In genomic region chr13:28754698-28755545, GRCh38 we compare ENCODE assay signal across 8 cellular contexts. TPM values are rescaled to one million over a fixed set of nuclear protein-coding genes. Genes with fewer than 3 reads are reported as not detected.
DNase-seq lines count a peak whose midpoint lies in the region; ATAC-seq and TF ChIP-seq lines count a peak whose summit lies in the region.

No MANE protein-coding gene starts in this region.

- peak overlapping the region in 6 of 7 donors; percentile 72 to 90 (median 86) for H3K27ac Mint-ChIP-seq in CD14-positive monocyte

- H3K36me3 ChIP-seq in upper lobe of left lung = no peaks in the 10 kb centered on the region

- no peaks in the 10 kb centered on the region for H3K36me3 Mint-ChIP-seq in CD14-positive monocyte

- no peak for TF ChIP-seq EP300 in upper lobe of left lung (IDR thresholded peaks at IDR 0.05)

- no peaks in the 10 kb centered on the region for H3K27me3 ChIP-seq in upper lobe of left lung

- peaks cover 1 to 4% (median 3%) of the 10 kb centered on the region in 3 donors for H3K27me3 Mint-ChIP-seq in CD14-positive monocyte (ENCODE audit: low read depth in 3 of 3)

- DNase-seq in CD14-positive monocyte (ENCODE audit: low spot score) = no peak
- DNase-seq in Jurkat, Clone E6-1 (ENCODE audit: low read depth, low spot score) = peak; percentile 9
- peak; percentile 47 for DNase-seq in amniotic epithelial cell (ENCODE audit: low read depth)
- DNase-seq in kidney tubule cell (ENCODE audit: low spot score) = peak; percentile 31
- DNase-seq in upper lobe of left lung = peak; percentile 38 to 68
- no peak for DNase-seq in GOT3 (lab: John Stamatoyannopoulos, UW)
- no peak for DNase-seq in stimulated activated CD4-positive, alpha-beta T cell treated with anti-CD3 and anti-CD28 coated beads, Interleukin-4, amount 100 ng/mL, for 4 hours

- H3K4me3 Mint-ChIP-seq in CD14-positive monocyte = peak overlapping the region; percentile 75 to 89

- H3K27ac ChIP-seq in upper lobe of left lung = peak overlapping the region; percentile 56 to 83 (median 76)

- peaks cover 10 to 26% (median 14%) of the 10 kb centered on the region in 4 donors for H3K4me1 ChIP-seq in upper lobe of left lung

- 39 to 52% methylated on average over 20 to 32 of the region's 32 CpGs for WGBS in upper lobe of left lung, 2 donors

- H3K4me3 ChIP-seq in Jurkat, Clone E6-1 (ENCODE audit: low read length) = no peak overlapping the region
- H3K4me3 ChIP-seq in upper lobe of left lung = peak overlapping the region in 3 of 4 donors; percentile 10 to 40 (median 37)

- no peak for TF ChIP-seq CTCF in CD14-positive monocyte (IDR thresholded peaks at IDR 0.05)
- TF ChIP-seq CTCF in upper lobe of left lung (IDR thresholded peaks at IDR 0.05) = peak in 3 of 6 experiments; percentile 19 to 27 (median 21)

- intact Hi-C loops in CD14-positive monocyte (cut with micrococcal nuclease) = no loop called here

- peak; percentile 62 to 69 for ATAC-seq in upper lobe of left lung (ENCODE audit: low FRiP score in 2 of 2)
- ATAC-seq in GM19023 (IDR thresholded peaks at IDR 0.05; ENCODE audit: unreplicated experiment) = no peak

- H3K4me1 Mint-ChIP-seq in CD14-positive monocyte = peaks cover 37% of the 10 kb centered on the region

- peaks cover 12 to 30% (median 23%) of the 10 kb centered on the region in 7 donors for H3K9me3 Mint-ChIP-seq in CD14-positive monocyte

- TF ChIP-seq POLR2A in upper lobe of left lung (IDR thresholded peaks at IDR 0.05) = no peak

- peaks cover 0 to 17% (median 5%) of the 10 kb centered on the region in 4 donors for H3K9me3 ChIP-seq in upper lobe of left lung

RNA-seq across cellular contexts. Expression of gene SLC46A3, which starts 36.2 kb away (rescaled TPM):
- polyA plus RNA-seq in CD14-positive monocyte = 10 to 100 TPM; 13.8 to 21.1 TPM
- 9.1 TPM for polyA plus RNA-seq in Jurkat, Clone E6-1 (2012; ENCODE audit: insufficient read depth, insufficient read length)
- total RNA-seq in upper lobe of left lung = 10 to 100 TPM in 5 of 6 donors, 1 to 10 TPM in 1; 5.8 to 25.0 (median 14.6) TPM

Comparison
In these comparisons a context has a peak if more than half of its experiments do, and no peak if none do; other contexts are left out.
1. DNase-seq: peak in Jurkat, Clone E6-1 (single experiment), amniotic epithelial cell (single experiment), kidney tubule cell (single experiment) and upper lobe of left lung (2 of 2); none in CD14-positive monocyte (single experiment), GOT3 (single experiment) and stimulated activated CD4-positive, alpha-beta T cell treated with anti-CD3 and anti-CD28 coated beads, Interleukin-4, amount 100 ng/mL, for 4 hours (0 of 2).